22 cellular contexts compared by ENCODE assay signal in genomic region chr5:58248221-58248620, GRCh38.
"Had no signal": no experiment of that assay in that cellular context is flagged by ENCODE, and none has a peak within 500 bp of the region (broad histone marks: within the 10 kb centered on the region; RNA-seq: fewer than 3 reads in every experiment).

No MANE protein-coding gene starts in this region.

- H3K79me2 ChIP-seq: hepatocyte had no signal

- H3K27ac ChIP-seq: foreskin keratinocyte, gastroesophageal sphincter, hepatocyte, prostate gland, right atrium auricular region, stomach, thyroid gland had no signal

- H3K27me3 ChIP-seq: foreskin keratinocyte, gastroesophageal sphincter, heart left ventricle, hepatocyte, right atrium auricular region, stomach, thyroid gland had no signal

- ATAC-seq: foreskin keratinocyte; gastroesophageal sphincter; heart left ventricle; left lobe of liver; naive thymus-derived CD8-positive, alpha-beta T cell; sciatic nerve; stimulated activated effector memory CD8-positive, alpha-beta T cell treated with anti-CD3 and anti-CD28 coated beads, Interleukin-12 subunit alpha, Interleukin-12 subunit beta, amount 100 ng/mL, for 72 hours had no signal

- DNase-seq: cortex of kidney; effector CD4-positive, alpha-beta T cell; foreskin keratinocyte; heart left ventricle; kidney; mesendoderm; midbrain; naive thymus-derived CD8-positive, alpha-beta T cell; nephron progenitor cell; nucleus accumbens; stimulated activated CD4-positive, alpha-beta T cell treated with anti-CD3 and anti-CD28 coated beads, Interleukin-2, amount 100 ng/mL, for 24 hours; stimulated activated CD4-positive, alpha-beta T cell treated with anti-CD3 and anti-CD28 coated beads, Interleukin-4, amount 100 ng/mL, for 24 hours; stimulated activated naive CD4-positive, alpha-beta T cell treated with Interleukin-2 at 50 U/mL for 16 hours; stomach; thyroid gland had no signal

- H3K36me3 ChIP-seq: gastroesophageal sphincter, heart left ventricle, prostate gland, right atrium auricular region, stomach, thyroid gland had no signal

- H3K4me3 ChIP-seq: gastroesophageal sphincter, heart left ventricle, hepatocyte, prostate gland, right atrium auricular region, stomach, thyroid gland had no signal

- H3K9me3 ChIP-seq: gastroesophageal sphincter, heart left ventricle, prostate gland, right atrium auricular region, stomach, thyroid gland had no signal

- H2AFZ ChIP-seq: hepatocyte had no signal

- H3K4me2 ChIP-seq: hepatocyte had no signal

- H3K4me1 ChIP-seq: foreskin keratinocyte, gastroesophageal sphincter, prostate gland, thyroid gland had no signal
